ENCODE assay signal across 16 cellular contexts in the genomic region with DNA sequence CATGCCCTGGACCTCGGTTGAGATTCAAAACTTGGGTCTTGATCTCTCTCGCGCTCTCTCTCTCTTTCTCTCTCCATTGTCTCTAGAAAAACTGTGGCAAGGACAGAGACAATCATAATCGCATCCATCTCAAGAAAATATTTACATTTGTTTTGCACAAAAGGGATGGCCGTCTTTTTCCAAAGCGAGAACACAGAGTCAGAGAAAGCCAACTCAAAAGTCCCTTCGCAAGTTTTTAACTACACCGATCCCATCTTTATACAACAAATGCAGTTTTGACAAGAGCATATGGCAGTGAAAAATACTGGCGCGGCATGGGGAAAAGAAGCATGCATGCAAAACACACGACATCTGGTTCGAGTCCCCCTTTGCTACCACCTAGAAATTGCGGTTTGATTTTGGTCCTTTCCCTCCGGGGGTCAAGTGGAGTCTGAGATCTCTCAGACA. TPM values are rescaled to one million over a fixed set of nuclear protein-coding genes. Genes with fewer than 3 reads are reported as not detected.
DNase-seq lines count a peak whose midpoint lies in the region; ATAC-seq and TF ChIP-seq lines count a peak whose summit lies in the region.
"Had no signal": no experiment of that assay in that cellular context is flagged by ENCODE, and none has a peak within 500 bp of the region (broad histone marks: within the 10 kb centered on the region; RNA-seq: fewer than 3 reads in every experiment).

No MANE protein-coding gene starts in this region.

- H3K36me3 ChIP-seq in CD8-positive, alpha-beta memory T cell (ENCODE audit: insufficient read depth, low read length) = no peaks in the 10 kb centered on the region
- H3K36me3 ChIP-seq in H7 (replicated peaks; ENCODE audit: control insufficient read depth, insufficient read depth, low read length) (no peaks in the 10 kb centered on the region), ectodermal cell (ENCODE audit: control insufficient read depth, insufficient read depth, low read length) (no peaks in the 10 kb centered on the region), Karpas-422 (ENCODE audit: insufficient read depth, low read length) (no peaks in the 10 kb centered on the region)
- H3K36me3 ChIP-seq: MG63, right lobe of liver had no signal

- no peak overlapping the region for H3K4me2 ChIP-seq in Karpas-422 (ENCODE audit: low read depth, low read length, poor library complexity, severe bottlenecking)

- no peaks in the 10 kb centered on the region for H3K36me3 Mint-ChIP-seq in CD8-positive, alpha-beta memory T cell
- H3K36me3 Mint-ChIP-seq in nephron progenitor cell (ENCODE audit: low read depth) = no peaks in the 10 kb centered on the region

- peaks cover 91% of the 10 kb centered on the region in 2 donors for H3K27me3 Mint-ChIP-seq in CD8-positive, alpha-beta memory T cell
- H3K27me3 Mint-ChIP-seq in nephron progenitor cell (ENCODE audit: low read depth, poor library complexity) = peaks cover 100% of the 10 kb centered on the region

- H3K4me3 Mint-ChIP-seq in CD8-positive, alpha-beta memory T cell = peak overlapping the region in 6 of 7 donors; percentile 10 to 66 (median 34)
- peak overlapping the region; percentile 52 for H3K4me3 Mint-ChIP-seq in nephron progenitor cell

- no peak overlapping the region for H2AFZ ChIP-seq in Karpas-422 (ENCODE audit: low read length)

- peaks cover 70% of the 10 kb centered on the region for H3K4me1 ChIP-seq in CD8-positive, alpha-beta memory T cell (ENCODE audit: insufficient read depth, low read length)
- peaks cover 56% of the 10 kb centered on the region for H3K4me1 ChIP-seq in ectodermal cell (ENCODE audit: control insufficient read depth, insufficient read depth, low read length)
- H3K4me1 ChIP-seq in Karpas-422 (ENCODE audit: low read length) = peaks cover 17% of the 10 kb centered on the region

- no peaks in the 10 kb centered on the region for H3K9me2 ChIP-seq in Karpas-422 (replicated peaks; ENCODE audit: insufficient read depth, low read length)

- peak overlapping the region in 2 of 8 donors; percentile 35 to 65 for H3K27ac Mint-ChIP-seq in CD8-positive, alpha-beta memory T cell
- no peak overlapping the region for H3K27ac Mint-ChIP-seq in nephron progenitor cell

- ATAC-seq in HG03432 (IDR thresholded peaks at IDR 0.05; ENCODE audit: unreplicated experiment) (no peak), GM18505 (IDR thresholded peaks at IDR 0.05; ENCODE audit: unreplicated experiment) (no peak)
- ATAC-seq: right lobe of liver had no signal

- H3K9ac ChIP-seq in Karpas-422 (ENCODE audit: low read length) = no peak overlapping the region

- H3K9me3 ChIP-seq in CD8-positive, alpha-beta memory T cell (ENCODE audit: low read length) = no peaks in the 10 kb centered on the region
- H3K9me3 ChIP-seq in ectodermal cell (ENCODE audit: control insufficient read depth, low read length) = no peaks in the 10 kb centered on the region
- H3K9me3 ChIP-seq in Karpas-422 (ENCODE audit: low read length) = no peaks in the 10 kb centered on the region
- H3K9me3 ChIP-seq: MG63, right lobe of liver had no signal

- H3K4me1 Mint-ChIP-seq in CD8-positive, alpha-beta memory T cell = peaks cover 50 to 74% (median 63%) of the 10 kb centered on the region in 3 donors
- peaks cover 72% of the 10 kb centered on the region for H3K4me1 Mint-ChIP-seq in nephron progenitor cell

- H4K20me1 ChIP-seq in Karpas-422 (ENCODE audit: insufficient read depth, low read depth, low read length) = no peaks in the 10 kb centered on the region

- H3K79me2 ChIP-seq in Karpas-422 (ENCODE audit: low read length) = no peaks in the 10 kb centered on the region

- H3K4me3 ChIP-seq in CD8-positive, alpha-beta memory T cell (ENCODE audit: low read length) = no peak overlapping the region
- H3K4me3 ChIP-seq in H7 (ENCODE audit: insufficient read depth, low read depth, low read length) = peak overlapping the region; percentile 36
- H3K4me3 ChIP-seq in ectodermal cell (ENCODE audit: insufficient read depth, low read depth, low read length) = peak overlapping the region; percentile 33
- no peak overlapping the region for H3K4me3 ChIP-seq in Karpas-422 (ENCODE audit: low read length)
- H3K4me3 ChIP-seq: MG63, right lobe of liver had no signal

- POLR2A ChIA-PET in CD8-positive, alpha-beta memory T cell (lab: Charles Lee) = no interaction called here

- H3K27ac ChIP-seq in CD8-positive, alpha-beta memory T cell (ENCODE audit: low read depth, low read length) = no peak overlapping the region
- H3K27ac ChIP-seq in ectodermal cell (ENCODE audit: insufficient read depth, low read depth, low read length, poor library complexity, severe bottlenecking) (no peak overlapping the region), Karpas-422 (ENCODE audit: low read length) (no peak overlapping the region)
- H3K27ac ChIP-seq: HL-60, right lobe of liver had no signal

- H3K27me3 ChIP-seq in CD8-positive, alpha-beta memory T cell (ENCODE audit: insufficient read depth, low read length, poor library complexity, severe bottlenecking) = peaks cover 95% of the 10 kb centered on the region
- peaks cover 99% of the 10 kb centered on the region for H3K27me3 ChIP-seq in H7 (ENCODE audit: control insufficient read depth, insufficient read depth, low read length)
- H3K27me3 ChIP-seq in ectodermal cell (ENCODE audit: control insufficient read depth, insufficient read depth, low read length, poor library complexity, severe bottlenecking) = peaks cover 100% of the 10 kb centered on the region
- H3K27me3 ChIP-seq in Karpas-422 (ENCODE audit: low read length) = no peaks in the 10 kb centered on the region

- no peak for DNase-seq in CD8-positive, alpha-beta memory T cell
- no peak for DNase-seq in H7
- DNase-seq in nephron progenitor cell = no peak
- DNase-seq in kidney glomerular epithelial cell (lab: John Stamatoyannopoulos, UW) = no peak
- no peak for DNase-seq in Karpas-422
- DNase-seq: C1 segment of cervical spinal cord; effector CD4-positive, alpha-beta T cell; MG63; SIG-M5; stimulated activated CD4-positive, alpha-beta T cell treated with anti-CD3 and anti-CD28 coated beads, Interleukin-4, amount 100 ng/mL, for 24 hours had no signal

- 1% methylated on average over 14 of the region's 14 CpGs for WGBS in ectodermal cell, 2 experiments

- H3K9me3 Mint-ChIP-seq in CD8-positive, alpha-beta memory T cell = peaks cover 0 to 15% (median 10%) of the 10 kb centered on the region in 5 donors
- H3K9me3 Mint-ChIP-seq in nephron progenitor cell = peaks cover 4% of the 10 kb centered on the region

- TF ChIP-seq POLR2A in GM18505 (IDR thresholded peaks at IDR 0.05; ENCODE audit: borderline replicate concordance, extremely low read depth, insufficient read depth, insufficient read length) = no peak

- CTCF ChIA-PET in CD8-positive, alpha-beta memory T cell (lab: Charles Lee) = no interaction called here

- TF ChIP-seq CTCF in nephron progenitor cell (IDR thresholded peaks at IDR 0.05) = no peak

RNA-seq across cellular contexts. Expression of a gene that starts 1.4 kb away (rescaled TPM):
- total RNA-seq in CD8-positive, alpha-beta memory T cell = under 1 TPM; 0.26 to 0.40 TPM
- polyA plus RNA-seq in CD8-positive, alpha-beta memory T cell = not detected
- 0.07 and 0.28 TPM in 2 replicates for total RNA-seq in H7 (2014; rRNA removed; shearing (Covaris generic))
- 28.6 TPM for polyA plus RNA-seq in ectodermal cell (2013, experiment 1 of 4)
- 18.4 TPM for polyA plus RNA-seq in ectodermal cell (2013, experiment 2 of 4)
- polyA plus RNA-seq in ectodermal cell (2013, experiment 3 of 4) = 27.9 TPM
- polyA plus RNA-seq in ectodermal cell (2013, experiment 4 of 4) = 31.6 TPM
- not detected in 2 replicates for total RNA-seq in Karpas-422 (2014; rRNA removed; shearing (Covaris generic); ENCODE audit: low replicate concordance)
- total RNA-seq: kidney epithelial cell, right lobe of liver had no signal

Comparison
In these comparisons a context has a peak if more than half of its experiments do, and no peak if none do; other contexts are left out.
1. H3K4me3 ChIP-seq: peak in H7 (single experiment) and ectodermal cell (single experiment); none in CD8-positive, alpha-beta memory T cell (single experiment) and Karpas-422 (single experiment).